In genomic region chr7:24283559-24283899, GRCh38 we compare ENCODE assay signal across 11 cellular contexts. TPM values are rescaled to one million over a fixed set of nuclear protein-coding genes. Genes with fewer than 3 reads are reported as not detected.
DNase-seq lines count a peak whose midpoint lies in the region; ATAC-seq and TF ChIP-seq lines count a peak whose summit lies in the region.
"Had no signal": no experiment of that assay in that cellular context is flagged by ENCODE, and none has a peak within 500 bp of the region (broad histone marks: within the 10 kb centered on the region; RNA-seq: fewer than 3 reads in every experiment).

No MANE protein-coding gene starts in this region.

- WGBS in esophagus muscularis mucosa: 5% methylated on average over 15 of the region's 19 CpGs

- H3K4me3 Mint-ChIP-seq in activated naive CD4-positive, alpha-beta T cell treated with anti-CD3 and anti-CD28 coated beads, Interleukin-2, amount 50 U/mL, for 24 hours: peak overlapping the region; percentile 79
- H3K4me3 Mint-ChIP-seq in stimulated activated naive CD8-positive, alpha-beta T cell treated with anti-CD3 and anti-CD28 coated beads, Interleukin-15, amount 100 ng/mL, for 72 hours: peak overlapping the region; percentile 83 to 85

- ATAC-seq in stimulated activated naive CD8-positive, alpha-beta T cell treated with anti-CD3 and anti-CD28 coated beads, Interleukin-15, amount 100 ng/mL, for 72 hours: no peak
- no peak for ATAC-seq in HG03135 (IDR thresholded peaks at IDR 0.05; ENCODE audit: unreplicated experiment)

- H3K9me3 ChIP-seq in iPS-18c (ENCODE audit: control insufficient read depth, insufficient read depth, low read length): peaks cover 1% of the 10 kb centered on the region
- no peaks in the 10 kb centered on the region for H3K9me3 ChIP-seq in esophagus muscularis mucosa
- H3K9me3 ChIP-seq: neutrophil had no signal

- H3K36me3 Mint-ChIP-seq in activated naive CD4-positive, alpha-beta T cell treated with anti-CD3 and anti-CD28 coated beads, Interleukin-2, amount 50 U/mL, for 24 hours: no peaks in the 10 kb centered on the region

- H3K27ac Mint-ChIP-seq in activated naive CD4-positive, alpha-beta T cell treated with anti-CD3 and anti-CD28 coated beads, Interleukin-2, amount 50 U/mL, for 24 hours: no peak overlapping the region
- no peak overlapping the region for H3K27ac Mint-ChIP-seq in stimulated activated naive CD8-positive, alpha-beta T cell treated with anti-CD3 and anti-CD28 coated beads, Interleukin-15, amount 100 ng/mL, for 72 hours

- TF ChIP-seq POLR2A in esophagus muscularis mucosa (IDR thresholded peaks at IDR 0.05; ENCODE audit: low read depth): no peak

- peaks cover 0 to 68% (median 13%) of the 10 kb centered on the region in 4 donors for H3K27me3 ChIP-seq in esophagus muscularis mucosa

- peak overlapping the region; percentile 53 for H3K4me3 ChIP-seq in iPS-18c (ENCODE audit: insufficient read depth, low read depth, low read length)
- no peak overlapping the region for H3K4me3 ChIP-seq in esophagus muscularis mucosa

- TF ChIP-seq CTCF in VCaP (conservative IDR thresholded peaks at IDR 0.05) (no peak), esophagus muscularis mucosa (IDR thresholded peaks at IDR 0.05) (no peak)

- H3K27me3 Mint-ChIP-seq in activated naive CD4-positive, alpha-beta T cell treated with anti-CD3 and anti-CD28 coated beads, Interleukin-2, amount 50 U/mL, for 24 hours: peaks cover 35% of the 10 kb centered on the region
- peaks cover 51% of the 10 kb centered on the region for H3K27me3 Mint-ChIP-seq in stimulated activated naive CD8-positive, alpha-beta T cell treated with anti-CD3 and anti-CD28 coated beads, Interleukin-15, amount 100 ng/mL, for 72 hours

- H3K36me3 ChIP-seq in esophagus muscularis mucosa: no peaks in the 10 kb centered on the region
- H3K36me3 ChIP-seq: neutrophil had no signal

- no peaks in the 10 kb centered on the region for H3K9me3 Mint-ChIP-seq in activated naive CD4-positive, alpha-beta T cell treated with anti-CD3 and anti-CD28 coated beads, Interleukin-2, amount 50 U/mL, for 24 hours
- H3K9me3 Mint-ChIP-seq in stimulated activated naive CD8-positive, alpha-beta T cell treated with anti-CD3 and anti-CD28 coated beads, Interleukin-15, amount 100 ng/mL, for 72 hours: no peaks in the 10 kb centered on the region

- H3K27ac ChIP-seq in VCaP (peak overlapping the region; percentile 86), esophagus muscularis mucosa (replicated peaks in 1 of 4) (no peak overlapping the region)
- H3K27ac ChIP-seq: C4-2B, neutrophil had no signal

- intact Hi-C loops in esophagus muscularis mucosa (cut with DNase I): no loop called here

- no peak for TF ChIP-seq EP300 in esophagus muscularis mucosa (IDR thresholded peaks at IDR 0.05)

- H3K4me1 Mint-ChIP-seq in activated naive CD4-positive, alpha-beta T cell treated with anti-CD3 and anti-CD28 coated beads, Interleukin-2, amount 50 U/mL, for 24 hours: peaks cover 14% of the 10 kb centered on the region
- peaks cover 23% of the 10 kb centered on the region for H3K4me1 Mint-ChIP-seq in stimulated activated naive CD8-positive, alpha-beta T cell treated with anti-CD3 and anti-CD28 coated beads, Interleukin-15, amount 100 ng/mL, for 72 hours

- H3K4me1 ChIP-seq in esophagus muscularis mucosa: peaks cover 0 to 18% (median 14%) of the 10 kb centered on the region in 4 donors

- DNase-seq in activated naive CD4-positive, alpha-beta T cell treated with Interleukin-2 at 50 U/mL for 16 hours: no peak
- no peak for DNase-seq in stimulated activated naive CD8-positive, alpha-beta T cell treated with anti-CD3 and anti-CD28 coated beads, Interleukin-15, amount 100 ng/mL, for 72 hours
- no peak for DNase-seq in iPS-NIHi7 (ENCODE audit: extremely low spot score)
- no peak for DNase-seq in esophagus muscularis mucosa (ENCODE audit: extremely low spot score)
- DNase-seq: NCI-H1694 had no signal

RNA-seq across cellular contexts. Expression of gene NPY, which starts 0.5 kb away (rescaled TPM):
- total RNA-seq in esophagus muscularis mucosa: 10 to 100 TPM; 25.3 to 70.1 (median 30.0) TPM
